Comparison of ENCODE assay signal across 9 cellular contexts in the genomic region with DNA sequence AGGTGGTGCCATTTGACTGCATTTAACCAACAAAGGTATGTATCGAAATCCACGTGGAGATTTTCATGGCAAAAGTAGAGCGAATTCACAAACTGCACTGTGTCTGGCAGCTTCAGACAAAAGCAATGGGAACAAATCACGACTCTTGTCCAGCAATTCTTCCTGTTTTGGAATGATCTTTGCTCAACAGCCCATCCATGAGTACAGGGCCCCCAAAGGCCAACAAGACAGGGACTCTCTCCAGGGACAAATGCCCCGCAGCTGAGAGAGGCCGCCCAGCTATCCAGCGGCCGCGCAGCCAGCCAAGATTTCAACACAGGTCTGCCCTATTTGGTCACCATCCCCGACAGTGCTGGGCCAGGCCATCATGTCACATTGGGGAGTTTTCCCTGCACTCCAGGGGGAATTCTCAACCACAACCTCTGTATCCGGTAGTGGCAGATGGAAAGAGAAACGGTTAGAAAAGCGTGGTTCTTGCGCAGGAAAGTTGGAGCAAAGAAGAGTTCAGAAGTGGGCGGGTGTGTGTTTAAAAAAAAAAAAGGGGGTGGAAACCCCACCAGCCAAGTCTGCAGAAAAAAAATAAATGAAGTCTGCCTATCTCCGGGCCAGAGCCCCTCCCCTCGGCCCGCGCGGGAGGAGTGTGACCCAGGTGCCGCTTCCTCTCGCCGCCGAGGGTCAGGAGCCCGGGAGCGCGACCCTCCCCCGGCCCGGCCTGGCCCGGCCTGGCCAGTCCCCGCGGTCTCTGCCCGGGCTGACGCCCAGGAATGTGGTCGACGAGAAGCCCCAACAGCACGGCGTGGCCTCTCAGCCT. TPM values are rescaled to one million over a fixed set of nuclear protein-coding genes. Genes with fewer than 3 reads are reported as not detected.
DNase-seq lines count a peak whose midpoint lies in the region; FAIRE-seq and TF ChIP-seq lines count a peak whose summit lies in the region.
"Had no signal": no experiment of that assay in that cellular context is flagged by ENCODE, and none has a peak within 500 bp of the region (broad histone marks: within the 10 kb centered on the region; RNA-seq: fewer than 3 reads in every experiment).

A gene with protein sequence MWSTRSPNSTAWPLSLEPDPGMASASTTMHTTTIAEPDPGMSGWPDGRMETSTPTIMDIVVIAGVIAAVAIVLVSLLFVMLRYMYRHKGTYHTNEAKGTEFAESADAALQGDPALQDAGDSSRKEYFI (plus strand): TSS at position 659 of the 811 bp plus-strand sequence. CDS start 106 bp downstream, at position 765.

- H3K4me3 Mint-ChIP-seq in glutamatergic neuron (ENCODE audit: unreplicated experiment) (peak within 1 kb of the TSS; percentile 89), osteocyte (ENCODE audit: unreplicated experiment) (peak within 1 kb of the TSS; percentile 91)

- H3K4me3 ChIP-seq in HEK293 (ENCODE audit: low read depth, low read length) (peak within 1 kb of the TSS; percentile 37), NB4 (ENCODE audit: low read depth, low read length) (peak within 1 kb of the TSS; percentile 96)

- no peaks in the 10 kb centered on the region for H3K36me3 ChIP-seq in HEK293 (ENCODE audit: control insufficient read depth in 2 of 2, insufficient read depth in 1 of 2, low read length in 2 of 2)

- peak; percentile 61 for FAIRE-seq in GM12891 (lab: Jason Lieb, UNC)

- H3K27me3 Mint-ChIP-seq in glutamatergic neuron (ENCODE audit: unreplicated experiment) (peaks cover 5% of the 10 kb centered on the region), osteocyte (ENCODE audit: unreplicated experiment) (no peaks in the 10 kb centered on the region)

- POLR2A ChIA-PET in HEK293 (lab: Yijun Ruan, JAX), result no interaction called here

- H3K36me3 Mint-ChIP-seq in glutamatergic neuron (ENCODE audit: unreplicated experiment) (no peaks in the 10 kb centered on the region), osteocyte (ENCODE audit: unreplicated experiment) (peaks cover 3% of the 10 kb centered on the region)

- TF ChIP-seq CTCF in HEK293 (tag by site-specific recombination; IDR thresholded peaks at IDR 0.05), result no peak
- no peak for TF ChIP-seq CTCF in NB4 (IDR thresholded peaks at IDR 0.05; ENCODE audit: low read depth, low read length)
- no peak for TF ChIP-seq CTCF in glutamatergic neuron (IDR thresholded peaks at IDR 0.05; ENCODE audit: partially characterized antibody, unreplicated experiment)
- TF ChIP-seq CTCF in osteocyte (IDR thresholded peaks at IDR 0.05), result no peak

- H3K27ac Mint-ChIP-seq in glutamatergic neuron (ENCODE audit: unreplicated experiment) (peak within 1 kb of the TSS; percentile 33), osteocyte (ENCODE audit: unreplicated experiment) (peak within 1 kb of the TSS; percentile 98)

- peaks cover 9% of the 10 kb centered on the region for H3K4me1 Mint-ChIP-seq in glutamatergic neuron (ENCODE audit: low read depth, unreplicated experiment)
- H3K4me1 Mint-ChIP-seq in osteocyte (ENCODE audit: unreplicated experiment), result peaks cover 50% of the 10 kb centered on the region

- peaks cover 5% of the 10 kb centered on the region for H3K9me3 Mint-ChIP-seq in glutamatergic neuron (ENCODE audit: unreplicated experiment)
- H3K9me3 Mint-ChIP-seq in osteocyte (ENCODE audit: unreplicated experiment), result no peaks in the 10 kb centered on the region

- DNase-seq in GM12891 (ENCODE audit: insufficient read length, low spot score) (peak; percentile 58), NB4 (ENCODE audit: low read depth) (peak; percentile 93), glutamatergic neuron (no peak), osteocyte (ENCODE audit: extremely low spot score, unreplicated experiment) (peak; percentile 84), NCI-H2196 (lab: John Stamatoyannopoulos, UW; ENCODE audit: unreplicated experiment) (no peak), NCI-H1092 treated with DMSO at 0.1 percent for 48 hours (lab: John Stamatoyannopoulos, UW) (no peak)
- peak; percentile 64 for DNase-seq in activated naive CD4-positive, alpha-beta T cell treated with anti-CD3 and anti-CD28 coated beads, Interleukin-2, amount 50 U/mL, for 16 hours

- TF ChIP-seq POLR2A in GM12891 (IDR thresholded peaks at IDR 0.05; ENCODE audit: low read depth, low read length) (peak; percentile 6; the same call in 1 of the 2 replicates), NB4 (IDR thresholded peaks at IDR 0.05; ENCODE audit: extremely low read depth, insufficient read length) (peak; percentile 15)

- CTCF ChIA-PET in HEK293 (lab: Yijun Ruan, JAX), result no interaction called here

- H3K4me1 ChIP-seq in HEK293 (ENCODE audit: control insufficient read depth, insufficient read depth, low read length), result peaks cover 4% of the 10 kb centered on the region; the same call in 1 of the 2 replicates

- peak within 1 kb of the TSS; percentile 1; the same call in 1 of the 2 replicates for H3K27ac ChIP-seq in HEK293 (ENCODE audit: extremely low read depth, low read depth, low read length)
- H3K27ac ChIP-seq: epithelial cell of prostate had no signal

- H3K9me3 ChIP-seq in HEK293 (ENCODE audit: control insufficient read depth, insufficient read depth, low read depth, low read length), result no peaks in the 10 kb centered on the region

TF ChIP-seq in GM12891, 5 proteins besides CTCF, POLR2A, EP300 and RAD21:
- TF ChIP-seq SPI1 (IDR thresholded peaks at IDR 0.05; ENCODE audit: low read depth, low read length) (peak; percentile 30), POLR2AphosphoS5 (IDR thresholded peaks at IDR 0.05; ENCODE audit: low read depth, low read length) (no peak)

TF ChIP-seq in HEK293, 187 proteins besides CTCF, POLR2A, EP300 and RAD21 (continues in another document):
- TF ChIP-seq ZNF544 (tag by site-specific recombination; IDR thresholded peaks at IDR 0.05) (no peak), ZNF501 (tag by site-specific recombination; IDR thresholded peaks at IDR 0.05) (no peak), ZNF843 (tag by site-specific recombination; IDR thresholded peaks at IDR 0.05) (no peak), ZNF19 (tag by site-specific recombination; IDR thresholded peaks at IDR 0.05; ENCODE audit: low read depth) (no peak), ZNF324 (tag by site-specific recombination; IDR thresholded peaks at IDR 0.05) (no peak), ZNF555 (tag by site-specific recombination; conservative IDR thresholded peaks at IDR 0.05) (no peak), ZNF366 (tag by site-specific recombination; conservative IDR thresholded peaks at IDR 0.05) (no peak), ZNF341 (tag by site-specific recombination; IDR thresholded peaks at IDR 0.05; ENCODE audit: low read depth) (no peak), GLIS2 (tag by site-specific recombination; IDR thresholded peaks at IDR 0.05) (no peak), HOXA7 (CRISPR knock-in tag; IDR thresholded peaks at IDR 0.05; ENCODE audit: borderline replicate concordance) (no peak), ZBTB17 (tag by site-specific recombination; IDR thresholded peaks at IDR 0.05) (no peak), ZNF311 (tag by site-specific recombination; IDR thresholded peaks at IDR 0.05; ENCODE audit: borderline replicate concordance) (no peak), ZNF423 (tag by site-specific recombination; IDR thresholded peaks at IDR 0.05) (no peak), ZNF707 (tag by site-specific recombination; IDR thresholded peaks at IDR 0.05) (no peak)
- TF ChIP-seq, protein P1, sequence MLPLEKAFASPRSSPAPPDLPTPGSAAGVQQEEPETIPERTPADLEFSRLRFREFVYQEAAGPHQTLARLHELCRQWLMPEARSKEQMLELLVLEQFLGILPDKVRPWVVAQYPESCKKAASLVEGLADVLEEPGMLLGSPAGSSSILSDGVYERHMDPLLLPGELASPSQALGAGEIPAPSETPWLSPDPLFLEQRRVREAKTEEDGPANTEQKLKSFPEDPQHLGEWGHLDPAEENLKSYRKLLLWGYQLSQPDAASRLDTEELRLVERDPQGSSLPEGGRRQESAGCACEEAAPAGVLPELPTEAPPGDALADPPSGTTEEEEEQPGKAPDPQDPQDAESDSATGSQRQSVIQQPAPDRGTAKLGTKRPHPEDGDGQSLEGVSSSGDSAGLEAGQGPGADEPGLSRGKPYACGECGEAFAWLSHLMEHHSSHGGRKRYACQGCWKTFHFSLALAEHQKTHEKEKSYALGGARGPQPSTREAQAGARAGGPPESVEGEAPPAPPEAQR (tag by site-specific recombination; IDR thresholded peaks at IDR 0.05), result no peak
- TF ChIP-seq, protein P2, sequence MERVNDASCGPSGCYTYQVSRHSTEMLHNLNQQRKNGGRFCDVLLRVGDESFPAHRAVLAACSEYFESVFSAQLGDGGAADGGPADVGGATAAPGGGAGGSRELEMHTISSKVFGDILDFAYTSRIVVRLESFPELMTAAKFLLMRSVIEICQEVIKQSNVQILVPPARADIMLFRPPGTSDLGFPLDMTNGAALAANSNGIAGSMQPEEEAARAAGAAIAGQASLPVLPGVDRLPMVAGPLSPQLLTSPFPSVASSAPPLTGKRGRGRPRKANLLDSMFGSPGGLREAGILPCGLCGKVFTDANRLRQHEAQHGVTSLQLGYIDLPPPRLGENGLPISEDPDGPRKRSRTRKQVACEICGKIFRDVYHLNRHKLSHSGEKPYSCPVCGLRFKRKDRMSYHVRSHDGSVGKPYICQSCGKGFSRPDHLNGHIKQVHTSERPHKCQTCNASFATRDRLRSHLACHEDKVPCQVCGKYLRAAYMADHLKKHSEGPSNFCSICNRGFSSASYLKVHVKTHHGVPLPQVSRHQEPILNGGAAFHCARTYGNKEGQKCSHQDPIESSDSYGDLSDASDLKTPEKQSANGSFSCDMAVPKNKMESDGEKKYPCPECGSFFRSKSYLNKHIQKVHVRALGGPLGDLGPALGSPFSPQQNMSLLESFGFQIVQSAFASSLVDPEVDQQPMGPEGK (tag by site-specific recombination; IDR thresholded peaks at IDR 0.05), result no peak

RNA-seq across cellular contexts. Expression of the gene that starts here (rescaled TPM):
- polyA plus RNA-seq in GM12891 (2012; ENCODE audit: low read depth, missing spikeins), result 130 TPM
- total RNA-seq in glutamatergic neuron (ENCODE audit: unreplicated experiment) (2.0 TPM), osteocyte (110 and 114 TPM in 2 replicates)

Comparison
In these comparisons a context has a peak if more than half of its experiments do, and no peak if none do; other contexts are left out.
1. RNA of the gene that starts here (total RNA-seq): 110 to 114 TPM in osteocyte; 2.0 TPM in glutamatergic neuron (single experiment); every median in the first group is over 10 times any median in the second.
2. DNase-seq: peak in GM12891 (single experiment), NB4 (single experiment), activated naive CD4-positive, alpha-beta T cell treated with anti-CD3 and anti-CD28 coated beads, Interleukin-2, amount 50 U/mL, for 16 hours (single experiment) and osteocyte (single experiment); none in glutamatergic neuron (single experiment), NCI-H2196 (single experiment) and NCI-H1092 treated with DMSO at 0.1 percent for 48 hours (single experiment).